ENCODE assay signal across 14 cellular contexts in the genomic region with DNA sequence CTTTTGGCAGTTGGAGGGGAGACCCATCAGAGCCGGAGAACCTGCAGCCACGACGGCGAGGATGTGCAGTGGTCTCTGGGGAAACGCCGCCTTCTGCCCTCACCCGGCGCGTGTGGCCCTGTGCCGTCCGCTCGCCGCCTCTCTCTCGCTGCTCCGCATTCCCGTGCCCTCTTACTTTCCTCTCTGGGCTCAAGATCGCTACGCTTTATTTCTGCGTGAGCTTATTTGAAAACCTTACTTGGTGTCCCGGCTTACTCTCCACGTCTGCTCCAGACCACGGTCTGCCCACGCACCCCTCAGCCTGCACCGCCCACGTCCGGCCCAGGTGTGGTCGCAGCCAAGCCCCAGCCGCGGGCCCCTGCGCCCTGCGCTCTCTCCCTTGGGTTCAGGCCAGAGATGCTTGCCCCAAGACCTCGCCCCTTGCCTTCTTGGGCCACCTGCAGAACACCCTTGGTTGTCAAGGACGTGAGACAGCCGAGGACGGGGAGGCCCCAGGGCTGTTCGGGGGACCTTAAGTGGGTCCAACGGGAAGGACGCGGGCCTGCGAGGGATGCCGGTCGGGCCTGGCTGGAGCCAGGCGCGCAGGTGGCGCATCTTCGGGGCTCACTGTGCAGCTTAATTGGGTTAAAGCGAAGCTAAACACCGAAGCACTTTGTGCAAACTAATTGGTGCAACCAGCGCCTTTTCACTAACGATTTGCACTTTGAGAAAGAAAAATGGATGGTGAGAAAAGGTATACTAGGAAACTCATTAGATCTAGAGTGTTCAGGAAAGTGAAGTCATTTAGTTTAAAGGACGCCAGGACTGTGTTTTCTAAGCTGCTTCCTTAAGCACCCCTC. TPM values are rescaled to one million over a fixed set of nuclear protein-coding genes. Genes with fewer than 3 reads are reported as not detected.
DNase-seq lines count a peak whose midpoint lies in the region; ATAC-seq and TF ChIP-seq lines count a peak whose summit lies in the region.
"Had no signal": no experiment of that assay in that cellular context is flagged by ENCODE, and none has a peak within 500 bp of the region (broad histone marks: within the 10 kb centered on the region; RNA-seq: fewer than 3 reads in every experiment).

No MANE protein-coding gene starts in this region.

- H3K27me3 ChIP-seq in NT2/D1 (ENCODE audit: insufficient read depth, insufficient read length), result peaks cover 73% of the 10 kb centered on the region
- peaks cover 94% of the 10 kb centered on the region for H3K27me3 ChIP-seq in foreskin keratinocyte
- H3K27me3 ChIP-seq in testis, result no peaks in the 10 kb centered on the region
- H3K27me3 ChIP-seq in A673 (replicated peaks; ENCODE audit: insufficient read depth, low read depth, low read length, poor library complexity), result no peaks in the 10 kb centered on the region
- H3K27me3 ChIP-seq: ascending aorta had no signal

- TF ChIP-seq CTCF in foreskin keratinocyte (conservative IDR thresholded peaks at IDR 0.05) (no peak), osteocyte (IDR thresholded peaks at IDR 0.05) (no peak), testis (IDR thresholded peaks at IDR 0.05) (no peak), A673 (conservative IDR thresholded peaks at IDR 0.05; ENCODE audit: low read depth, low read length) (no peak)

- H3K4me3 ChIP-seq in NT2/D1 (ENCODE audit: insufficient read length, low read depth) (peak overlapping the region; percentile 21), testis (no peak overlapping the region), A673 (ENCODE audit: low read depth, low read length, poor library complexity, severe bottlenecking) (no peak overlapping the region)
- H3K4me3 ChIP-seq: ascending aorta had no signal

- in situ Hi-C loops in G401 (cut with HindIII; ENCODE audit: low sequenced_read_pairs), result no loop called here

- DNase-seq in G401 (ENCODE audit: low spot score), result peak; percentile 82
- DNase-seq in NT2/D1 (ENCODE audit: low read depth, low spot score), result no peak
- DNase-seq in foreskin keratinocyte, result no peak
- DNase-seq in osteocyte (ENCODE audit: extremely low spot score, unreplicated experiment), result no peak
- no peak for DNase-seq in testis
- no peak for DNase-seq in Ammon's horn (ENCODE audit: low spot score)
- no peak for DNase-seq in A673 (ENCODE audit: low spot score)
- DNase-seq: NCI-H1436, T-helper 2 cell had no signal

- H3K27ac ChIP-seq in foreskin keratinocyte (no peak overlapping the region), testis (no peak overlapping the region), A673 (ENCODE audit: low read depth, low read length, poor library complexity, severe bottlenecking) (no peak overlapping the region)
- H3K27ac ChIP-seq: ascending aorta, epithelial cell of prostate had no signal

- no TSS peak for BruUV-seq in A673 (replicated peaks; lab: Mats Ljungman, UMichigan)

- H3K27ac Mint-ChIP-seq in osteocyte (ENCODE audit: unreplicated experiment), result peak overlapping the region; percentile 66
- H3K27ac Mint-ChIP-seq: progenitor cell of endocrine pancreas had no signal

- H3K9me3 Mint-ChIP-seq in osteocyte (ENCODE audit: unreplicated experiment), result no peaks in the 10 kb centered on the region

- POLR2A ChIA-PET in A673 (lab: Charles Lee; ENCODE audit: low non-redundant PET), result no interaction called here

- H3K4me1 ChIP-seq in NT2/D1 (ENCODE audit: insufficient read depth, insufficient read length) (no peaks in the 10 kb centered on the region), foreskin keratinocyte (no peaks in the 10 kb centered on the region), testis (no peaks in the 10 kb centered on the region), A673 (ENCODE audit: insufficient read depth, low read length, poor library complexity, severe bottlenecking) (no peaks in the 10 kb centered on the region)
- H3K4me1 ChIP-seq: ascending aorta had no signal

- CTCF ChIA-PET in A673 (lab: Charles Lee), result no interaction called here

- no peak for TF ChIP-seq POLR2A in testis (IDR thresholded peaks at IDR 0.05)

- H3K9me3 ChIP-seq in NT2/D1 (ENCODE audit: insufficient read depth, low read length), result no peaks in the 10 kb centered on the region
- H3K9me3 ChIP-seq in testis, result no peaks in the 10 kb centered on the region
- no peaks in the 10 kb centered on the region for H3K9me3 ChIP-seq in A673 (ENCODE audit: low read depth, low read length, poor library complexity, severe bottlenecking)
- H3K9me3 ChIP-seq: ascending aorta had no signal

- peaks cover 45% of the 10 kb centered on the region for H3K27me3 Mint-ChIP-seq in osteocyte (ENCODE audit: unreplicated experiment)

- ATAC-seq in foreskin keratinocyte (peak; percentile 25), HG02840 (IDR thresholded peaks at IDR 0.05; ENCODE audit: low FRiP score, unreplicated experiment) (no peak)
- ATAC-seq: left lobe of liver had no signal

- H3K9ac ChIP-seq in NT2/D1 (ENCODE audit: insufficient read length, low read depth), result no peak overlapping the region

- H3K36me3 ChIP-seq in NT2/D1 (ENCODE audit: insufficient read depth, insufficient read length, low read length), result no peaks in the 10 kb centered on the region
- H3K36me3 ChIP-seq in testis (ENCODE audit: low read depth, missing control alignments), result no peaks in the 10 kb centered on the region
- no peaks in the 10 kb centered on the region for H3K36me3 ChIP-seq in A673 (ENCODE audit: insufficient read depth, low read length, poor library complexity, severe bottlenecking)
- H3K36me3 ChIP-seq: ascending aorta had no signal

- peak overlapping the region; percentile 96 for H3K4me3 Mint-ChIP-seq in osteocyte (ENCODE audit: unreplicated experiment)

- intact Hi-C loops in testis (cut with DNase I; ENCODE audit: low total_unique reads) (no loop called here), A673 (cut with micrococcal nuclease; ENCODE audit: unreplicated experiment) (no loop called here)

- H3K4me1 Mint-ChIP-seq in osteocyte (ENCODE audit: unreplicated experiment), result peaks cover 38% of the 10 kb centered on the region

- H3K36me3 Mint-ChIP-seq in osteocyte (ENCODE audit: unreplicated experiment), result no peaks in the 10 kb centered on the region

- WGBS in testis, 2 donors, result 55 to 56% methylated on average over 39 to 50 of the region's 51 CpGs

RNA-seq across cellular contexts. Expression of gene MAB21L1, which starts 2.1 kb away (rescaled TPM):
- not detected in 2 replicates for total RNA-seq in G401 (2014; rRNA removed; shearing (Covaris generic))
- total RNA-seq in foreskin keratinocyte (not detected in 2 replicates), osteocyte (9.0 TPM in 2 replicates), testis (not detected), A673 (2021) (not detected in 2 replicates)
- polyA plus RNA-seq in foreskin keratinocyte (not detected in 2 replicates), testis (ENCODE audit: insufficient read depth, low read depth, low replicate concordance) (0.09 TPM)
- total RNA-seq: ascending aorta, left lobe of liver had no signal
